25 cellular contexts compared by ENCODE assay signal in the genomic region with DNA sequence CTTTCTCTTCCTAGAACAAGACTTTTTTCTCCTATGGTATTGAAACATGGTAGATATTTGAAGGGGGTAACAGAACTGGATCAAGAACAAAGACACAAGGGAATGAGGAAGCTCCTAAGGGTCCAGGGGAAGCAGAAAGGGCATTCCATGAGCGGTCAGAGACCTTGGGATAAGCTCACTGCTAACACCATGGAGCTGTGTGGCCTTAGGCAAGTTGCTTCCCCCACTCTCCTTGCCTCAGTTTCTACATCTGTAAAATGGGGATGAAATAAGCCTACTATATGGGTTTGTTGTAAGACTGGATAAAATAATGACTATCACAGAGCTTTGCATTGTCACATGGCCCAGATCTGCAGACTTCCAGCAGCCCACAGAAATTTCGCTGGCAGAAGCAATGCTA.
"Had no signal": no experiment of that assay in that cellular context is flagged by ENCODE, and none has a peak within 500 bp of the region (broad histone marks: within the 10 kb centered on the region; RNA-seq: fewer than 3 reads in every experiment).

No MANE protein-coding gene starts in this region.

- H3K27ac Mint-ChIP-seq: activated CD4-positive, alpha-beta memory T cell treated with anti-CD3 and anti-CD28 coated beads for 36 hours; activated naive CD8-positive, alpha-beta T cell; IgD-negative memory B cell; T-helper 1 cell treated with Interleukin-12 subunit alpha and Interleukin-12 subunit beta and Interleukin-4 antibody, amounts not matched to agents 30 μg/mL and 1 μg/mL, for 36 hours; WTC11 had no signal

- DNase-seq: activated CD4-positive, alpha-beta memory T cell treated with anti-CD3 and anti-CD28 coated beads for 36 hours; activated CD4-positive, alpha-beta T cell treated with anti-CD3 and anti-CD28 coated beads for 48 hours; activated CD4-positive, CD25-positive, alpha-beta regulatory T cell treated with anti-CD3 and anti-CD28 coated beads, Interleukin-2, amount 50 U/mL, for 72 hours; activated CD8-positive, alpha-beta memory T cell treated with anti-CD3 and anti-CD28 coated beads for 24 hours; activated effector memory CD4-positive, alpha-beta T cell treated with anti-CD3 and anti-CD28 coated beads, Interleukin-2, amount 50 U/mL, for 16 hours; activated naive CD4-positive, alpha-beta T cell treated with Interleukin-2 at 50 U/mL for 16 hours; activated T-cell treated with anti-CD3 and anti-CD28 coated beads, Interleukin-2, amount 50 U/mL, for 4 hours; caudate nucleus; NCI-H1092; NCI-H1417 treated with DMSO at 0.1 percent for 48 hours; NCI-H1694; NCI-H345; NCI-H510A; NCI-H526 treated with DMSO at 0.1 percent for 48 hours; NCI-H82; OCI-M1; SHP77 had no signal

- H3K9me3 Mint-ChIP-seq: activated CD4-positive, alpha-beta memory T cell treated with anti-CD3 and anti-CD28 coated beads for 36 hours; activated T-cell treated with anti-CD3 and anti-CD28 coated beads, Interleukin-2, amount 50 U/mL, for 4 hours; IgD-negative memory B cell; T-helper 1 cell treated with Interleukin-12 subunit alpha and Interleukin-12 subunit beta and Interleukin-4 antibody, amounts not matched to agents 30 μg/mL and 1 μg/mL, for 36 hours; WTC11 had no signal

- H3K4me2 ChIP-seq: KMS-11 had no signal

- H3K36me3 Mint-ChIP-seq: activated CD4-positive, alpha-beta memory T cell treated with anti-CD3 and anti-CD28 coated beads for 36 hours; activated naive CD8-positive, alpha-beta T cell; IgD-negative memory B cell; WTC11 had no signal

- H3K4me1 ChIP-seq: breast epithelium, Peyer's patch, SJSA1 had no signal

- H3K9me3 ChIP-seq: breast epithelium, Peyer's patch, SJSA1 had no signal

- H3K9ac ChIP-seq: KMS-11 had no signal

- H3K4me3 ChIP-seq: breast epithelium, Peyer's patch, SJSA1 had no signal

- H3K4me3 Mint-ChIP-seq: activated CD4-positive, alpha-beta memory T cell treated with anti-CD3 and anti-CD28 coated beads for 36 hours; activated naive CD8-positive, alpha-beta T cell; activated T-cell treated with anti-CD3 and anti-CD28 coated beads, Interleukin-2, amount 50 U/mL, for 4 hours; IgD-negative memory B cell; T-helper 1 cell treated with Interleukin-12 subunit alpha and Interleukin-12 subunit beta and Interleukin-4 antibody, amounts not matched to agents 30 μg/mL and 1 μg/mL, for 36 hours; WTC11 had no signal

- H3K27ac ChIP-seq: KMS-11, Peyer's patch, SJSA1 had no signal

- H3K27me3 ChIP-seq: breast epithelium, Peyer's patch, SJSA1 had no signal

- H3K36me3 ChIP-seq: breast epithelium, Peyer's patch, SJSA1 had no signal
